ENCODE assay signal across 11 cellular contexts in the genomic region with DNA sequence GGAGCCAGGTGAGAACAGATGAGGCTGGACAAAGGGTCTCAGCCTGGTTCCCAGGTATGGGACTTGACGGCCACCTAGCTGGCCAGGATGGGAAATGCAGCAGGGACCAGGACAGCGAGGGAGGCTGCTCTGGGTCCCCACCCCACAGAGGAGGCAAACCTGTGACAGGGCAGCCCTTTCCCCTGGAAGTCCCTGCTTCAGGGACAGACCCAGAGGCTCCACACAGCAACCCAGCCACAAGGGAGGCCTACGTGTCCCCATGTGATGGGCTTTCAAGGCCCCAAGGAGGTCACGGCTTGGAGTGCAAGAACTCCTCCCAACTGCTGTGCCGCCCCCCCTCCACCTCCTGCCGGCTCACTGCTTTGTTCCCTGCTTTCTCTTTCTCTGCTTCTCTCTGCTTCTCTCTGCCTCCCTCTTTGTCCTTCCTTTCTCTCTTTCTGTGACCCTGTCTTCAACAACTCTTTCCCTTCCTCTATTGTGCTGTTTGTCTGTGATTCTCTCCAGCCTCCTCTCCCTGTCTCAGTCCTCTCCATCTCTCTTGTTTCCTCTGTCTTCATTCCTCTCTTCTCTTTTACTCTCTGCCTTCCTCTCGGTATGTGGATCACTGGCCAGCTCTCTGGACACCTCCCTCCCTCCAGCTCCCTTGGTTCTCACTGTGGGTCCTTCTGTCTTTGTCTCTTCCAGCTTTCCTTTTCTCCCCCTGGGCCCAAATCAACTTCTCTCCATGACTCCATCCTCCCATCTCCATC. TPM values are rescaled to one million over a fixed set of nuclear protein-coding genes. Genes with fewer than 3 reads are reported as not detected.
DNase-seq lines count a peak whose midpoint lies in the region; ATAC-seq and TF ChIP-seq lines count a peak whose summit lies in the region.
"Had no signal": no experiment of that assay in that cellular context is flagged by ENCODE, and none has a peak within 500 bp of the region (broad histone marks: within the 10 kb centered on the region; RNA-seq: fewer than 3 reads in every experiment).

No MANE protein-coding gene starts in this region.

- peak overlapping the region; percentile 20 for H3K4me3 ChIP-seq in iPS-15b (ENCODE audit: low read depth, low read length)
- no peak overlapping the region for H3K4me3 ChIP-seq in upper lobe of right lung
- H3K4me3 ChIP-seq: lung had no signal

- CTCF ChIA-PET in activated CD8-positive, alpha-beta T cell treated with anti-CD3 and anti-CD28 coated beads, Interleukin-2, amount 10 ng/mL, durations not matched to agents 7 days and 5 days (lab: Charles Lee) = no interaction called here
- CTCF ChIA-PET in activated CD8-positive, alpha-beta T cell treated with anti-CD3 and anti-CD28 coated beads for 36 hours (lab: Charles Lee) = interaction anchor here (1.0 kb wide), 1 partner anchor 128 kb away, joined by 3 read pairs; no protein-coding TSS in a partner anchor

- peaks cover 31% of the 10 kb centered on the region for H3K27me3 Mint-ChIP-seq in activated CD8-positive, alpha-beta T cell treated with anti-CD3 and anti-CD28 coated beads, Interleukin-2, amount 10 ng/mL, durations not matched to agents 7 days and 5 days (ENCODE audit: low read depth)
- peaks cover 1% of the 10 kb centered on the region for H3K27me3 Mint-ChIP-seq in activated CD8-positive, alpha-beta T cell treated with anti-CD3 and anti-CD28 coated beads for 36 hours

- no peak for TF ChIP-seq CTCF in activated CD8-positive, alpha-beta T cell treated with anti-CD3 and anti-CD28 coated beads for 36 hours (IDR thresholded peaks at IDR 0.05)
- peak; percentile 33 for TF ChIP-seq CTCF in upper lobe of right lung (IDR thresholded peaks at IDR 0.05)

- peaks cover 14% of the 10 kb centered on the region for H3K4me1 Mint-ChIP-seq in activated CD8-positive, alpha-beta T cell treated with anti-CD3 and anti-CD28 coated beads, Interleukin-2, amount 10 ng/mL, durations not matched to agents 7 days and 5 days (ENCODE audit: low read depth)
- no peaks in the 10 kb centered on the region for H3K4me1 Mint-ChIP-seq in activated CD8-positive, alpha-beta T cell treated with anti-CD3 and anti-CD28 coated beads for 36 hours (ENCODE audit: low read depth)
- H3K4me1 Mint-ChIP-seq: activated naive CD8-positive, alpha-beta T cell treated with anti-CD3 and anti-CD28 coated beads, Interleukin-2, amount 50 U/mL, for 24 hours had no signal

- H3K9ac ChIP-seq in iPS-15b (ENCODE audit: low read depth, low read length) = no peak overlapping the region

- H3K4me1 ChIP-seq in iPS-15b (ENCODE audit: control insufficient read depth, insufficient read depth, low read length) = no peaks in the 10 kb centered on the region
- no peaks in the 10 kb centered on the region for H3K4me1 ChIP-seq in upper lobe of right lung

- H3K27ac ChIP-seq in upper lobe of right lung = no peak overlapping the region

- no peaks in the 10 kb centered on the region for H3K36me3 ChIP-seq in iPS-15b (ENCODE audit: control insufficient read depth, insufficient read depth, low read length)
- no peaks in the 10 kb centered on the region for H3K36me3 ChIP-seq in upper lobe of right lung

- no peaks in the 10 kb centered on the region for H3K9me3 ChIP-seq in iPS-15b (ENCODE audit: control insufficient read depth, insufficient read depth, low read length)
- H3K9me3 ChIP-seq in upper lobe of right lung = no peaks in the 10 kb centered on the region

- intact Hi-C loops in activated CD8-positive, alpha-beta T cell treated with anti-CD3 and anti-CD28 coated beads for 36 hours (cut with micrococcal nuclease) = no loop called here
- intact Hi-C loops in upper lobe of right lung (cut with DNase I) = no loop called here

- DNase-seq in activated CD8-positive, alpha-beta T cell treated with anti-CD3 and anti-CD28 coated beads, Interleukin-2, amount 10 ng/mL, durations not matched to agents 7 days and 5 days = no peak
- no peak for DNase-seq in activated CD8-positive, alpha-beta T cell treated with anti-CD3 and anti-CD28 coated beads for 36 hours
- DNase-seq in SK-N-DZ (ENCODE audit: low spot score) (peak; percentile 45), upper lobe of right lung (no peak), mucosa of gallbladder (ENCODE audit: low spot score) (no peak), LoVo (ENCODE audit: low spot score) (no peak)
- no peak for DNase-seq in stimulated activated CD4-positive, alpha-beta T cell treated with anti-CD3 and anti-CD28 coated beads, Interleukin-4, amount 100 ng/mL, for 4 hours
- DNase-seq: activated naive CD8-positive, alpha-beta T cell treated with anti-CD3 and anti-CD28 coated beads, Interleukin-2, amount 50 U/mL, for 24 hours had no signal

- ATAC-seq in activated CD8-positive, alpha-beta T cell treated with anti-CD3 and anti-CD28 coated beads, Interleukin-2, amount 10 ng/mL, durations not matched to agents 7 days and 5 days = peak; percentile 31
- no peak for ATAC-seq in activated CD8-positive, alpha-beta T cell treated with anti-CD3 and anti-CD28 coated beads for 36 hours
- ATAC-seq in upper lobe of right lung = peak; percentile 55
- ATAC-seq: activated naive CD8-positive, alpha-beta T cell treated with anti-CD3 and anti-CD28 coated beads, Interleukin-2, amount 50 U/mL, for 24 hours had no signal

- no peaks in the 10 kb centered on the region for H3K9me3 Mint-ChIP-seq in activated CD8-positive, alpha-beta T cell treated with anti-CD3 and anti-CD28 coated beads, Interleukin-2, amount 10 ng/mL, durations not matched to agents 7 days and 5 days (ENCODE audit: insufficient read depth)
- H3K9me3 Mint-ChIP-seq in activated CD8-positive, alpha-beta T cell treated with anti-CD3 and anti-CD28 coated beads for 36 hours = no peaks in the 10 kb centered on the region
- H3K9me3 Mint-ChIP-seq: activated naive CD8-positive, alpha-beta T cell treated with anti-CD3 and anti-CD28 coated beads, Interleukin-2, amount 50 U/mL, for 24 hours had no signal

- no peaks in the 10 kb centered on the region for H3K36me3 Mint-ChIP-seq in activated CD8-positive, alpha-beta T cell treated with anti-CD3 and anti-CD28 coated beads, Interleukin-2, amount 10 ng/mL, durations not matched to agents 7 days and 5 days (ENCODE audit: low read depth)
- no peaks in the 10 kb centered on the region for H3K36me3 Mint-ChIP-seq in activated CD8-positive, alpha-beta T cell treated with anti-CD3 and anti-CD28 coated beads for 36 hours (ENCODE audit: low read depth)

- H3K27me3 ChIP-seq in iPS-15b (ENCODE audit: control insufficient read depth, insufficient read depth, low read length) = peaks cover 9% of the 10 kb centered on the region
- H3K27me3 ChIP-seq in upper lobe of right lung = no peaks in the 10 kb centered on the region

- POLR2A ChIA-PET in activated CD8-positive, alpha-beta T cell treated with anti-CD3 and anti-CD28 coated beads, Interleukin-2, amount 10 ng/mL, durations not matched to agents 7 days and 5 days (lab: Charles Lee) = interaction anchor here (0.6 kb wide), 1 partner anchor 97 kb away, joined by 4 read pairs; no protein-coding TSS in a partner anchor
- POLR2A ChIA-PET in activated CD8-positive, alpha-beta T cell treated with anti-CD3 and anti-CD28 coated beads for 36 hours (lab: Charles Lee) = no interaction called here

- no peak overlapping the region for H3K27ac Mint-ChIP-seq in activated CD8-positive, alpha-beta T cell treated with anti-CD3 and anti-CD28 coated beads, Interleukin-2, amount 10 ng/mL, durations not matched to agents 7 days and 5 days
- no peak overlapping the region for H3K27ac Mint-ChIP-seq in activated CD8-positive, alpha-beta T cell treated with anti-CD3 and anti-CD28 coated beads for 36 hours
- H3K27ac Mint-ChIP-seq: activated naive CD8-positive, alpha-beta T cell treated with anti-CD3 and anti-CD28 coated beads, Interleukin-2, amount 50 U/mL, for 24 hours had no signal

- H3K4me3 Mint-ChIP-seq in activated CD8-positive, alpha-beta T cell treated with anti-CD3 and anti-CD28 coated beads, Interleukin-2, amount 10 ng/mL, durations not matched to agents 7 days and 5 days = no peak overlapping the region
- H3K4me3 Mint-ChIP-seq in activated CD8-positive, alpha-beta T cell treated with anti-CD3 and anti-CD28 coated beads for 36 hours = no peak overlapping the region
- H3K4me3 Mint-ChIP-seq: activated naive CD8-positive, alpha-beta T cell treated with anti-CD3 and anti-CD28 coated beads, Interleukin-2, amount 50 U/mL, for 24 hours had no signal

RNA-seq across cellular contexts. Expression of a gene that starts 9.6 kb away (rescaled TPM):
- under 1 TPM; 0.53 to 0.83 TPM for total RNA-seq in activated CD8-positive, alpha-beta T cell treated with anti-CD3 and anti-CD28 coated beads, Interleukin-2, amount 10 ng/mL, durations not matched to agents 7 days and 5 days
- 1 to 10 TPM; 1.0 to 1.1 TPM for total RNA-seq in activated CD8-positive, alpha-beta T cell treated with anti-CD3 and anti-CD28 coated beads for 36 hours
- 0.21 and 0.29 TPM in 2 replicates for polyA plus RNA-seq in SK-N-DZ (2014; cell fraction: cytosol; rRNA removed)
- polyA plus RNA-seq in SK-N-DZ (2014; cell fraction: nucleus; rRNA removed) = 0.11 and 0.13 TPM in 2 replicates
- total RNA-seq in upper lobe of right lung (0.14 TPM), mucosa of gallbladder (0.14 TPM)

RNA-seq across cellular contexts. Expression of a gene that starts 57.3 kb away (rescaled TPM):
- total RNA-seq in activated CD8-positive, alpha-beta T cell treated with anti-CD3 and anti-CD28 coated beads, Interleukin-2, amount 10 ng/mL, durations not matched to agents 7 days and 5 days = 1 to 10 TPM; 1.7 to 1.8 TPM
- 1 to 10 TPM; 1.0 to 1.7 TPM for total RNA-seq in activated CD8-positive, alpha-beta T cell treated with anti-CD3 and anti-CD28 coated beads for 36 hours
- 1.1 and 2.0 TPM in 2 replicates for polyA plus RNA-seq in SK-N-DZ (2014; cell fraction: cytosol; rRNA removed)
- polyA plus RNA-seq in SK-N-DZ (2014; cell fraction: nucleus; rRNA removed) = 0.60 and 0.84 TPM in 2 replicates
- total RNA-seq in upper lobe of right lung = 32.4 TPM
- 36.7 TPM for total RNA-seq in mucosa of gallbladder

RNA-seq across cellular contexts. Expression of a gene that starts 57.5 kb away (rescaled TPM):
- not detected for total RNA-seq in activated CD8-positive, alpha-beta T cell treated with anti-CD3 and anti-CD28 coated beads, Interleukin-2, amount 10 ng/mL, durations not matched to agents 7 days and 5 days
- not detected for total RNA-seq in activated CD8-positive, alpha-beta T cell treated with anti-CD3 and anti-CD28 coated beads for 36 hours
- polyA plus RNA-seq in SK-N-DZ (2014; cell fraction: cytosol; rRNA removed) = not detected in 2 replicates
- polyA plus RNA-seq in SK-N-DZ (2014; cell fraction: nucleus; rRNA removed) = not detected in 2 replicates
- total RNA-seq in upper lobe of right lung = 13,814 TPM
- total RNA-seq in mucosa of gallbladder = 7.9 TPM
- total RNA-seq: G401 had no signal

Comparison
In these comparisons a context has a peak if more than half of its experiments do, and no peak if none do; other contexts are left out.
1. RNA of a gene that starts 57.3 kb away (total RNA-seq): 36.7 TPM in mucosa of gallbladder (single experiment) and 32.4 TPM in upper lobe of right lung (single experiment); 1.7 to 1.8 TPM in activated CD8-positive, alpha-beta T cell treated with anti-CD3 and anti-CD28 coated beads, Interleukin-2, amount 10 ng/mL, durations not matched to agents 7 days and 5 days and 1.0 to 1.7 TPM in activated CD8-positive, alpha-beta T cell treated with anti-CD3 and anti-CD28 coated beads for 36 hours; every median in the first group is over 10 times any median in the second.
2. RNA of a gene that starts 57.5 kb away (total RNA-seq): 13,814 TPM in upper lobe of right lung (single experiment); 7.9 TPM in mucosa of gallbladder (single experiment), not detected in activated CD8-positive, alpha-beta T cell treated with anti-CD3 and anti-CD28 coated beads for 36 hours and not detected in activated CD8-positive, alpha-beta T cell treated with anti-CD3 and anti-CD28 coated beads, Interleukin-2, amount 10 ng/mL, durations not matched to agents 7 days and 5 days; every median in the first group is over 1,000 times any median in the second.